ENCODE assay signal across 15 cellular contexts in genomic region chr2:165141601-165142000, GRCh38.
DNase-seq lines count a peak whose midpoint lies in the region; ATAC-seq, FAIRE-seq and TF ChIP-seq lines count a peak whose summit lies in the region.
"Had no signal": no experiment of that assay in that cellular context is flagged by ENCODE, and none has a peak within 500 bp of the region (broad histone marks: within the 10 kb centered on the region; RNA-seq: fewer than 3 reads in every experiment).

No MANE protein-coding gene starts in this region.

- peak; percentile 38 for TF ChIP-seq CTCF in AG04450 (IDR thresholded peaks at IDR 0.05; ENCODE audit: low read depth, low read length)
- no peak; a peak in 2 of 4 replicates for TF ChIP-seq CTCF in GM23338 (conservative IDR thresholded peaks at IDR 0.05; ENCODE audit: low read depth in 2 of 2)
- TF ChIP-seq CTCF in SK-N-SH (IDR thresholded peaks at IDR 0.05), result peak; percentile 53
- TF ChIP-seq CTCF in glutamatergic neuron (IDR thresholded peaks at IDR 0.05; ENCODE audit: partially characterized antibody, unreplicated experiment), result peak; percentile 51
- TF ChIP-seq CTCF in WTC11 (IDR thresholded peaks at IDR 0.05), result no peak

- no peaks in the 10 kb centered on the region for H3K27me3 ChIP-seq in AG04450 (ENCODE audit: control insufficient read depth, insufficient read depth, low read length)
- no peaks in the 10 kb centered on the region for H3K27me3 ChIP-seq in GM23338 (ENCODE audit: insufficient read depth)
- H3K27me3 ChIP-seq in SK-N-SH (ENCODE audit: insufficient read depth), result no peaks in the 10 kb centered on the region
- H3K27me3 ChIP-seq: cardiac muscle cell had no signal

- no peak overlapping the region for H3K4me3 Mint-ChIP-seq in GM23338
- no peak overlapping the region for H3K4me3 Mint-ChIP-seq in glutamatergic neuron (ENCODE audit: unreplicated experiment)
- no peak overlapping the region for H3K4me3 Mint-ChIP-seq in WTC11
- H3K4me3 Mint-ChIP-seq in activated CD8-positive, alpha-beta memory T cell treated with anti-CD3 and anti-CD28 coated beads, Interleukin-2, amount 10 ng/mL, durations not matched to agents 7 days and 5 days, result no peak overlapping the region

- H3K9me3 Mint-ChIP-seq in GM23338 (no peaks in the 10 kb centered on the region), glutamatergic neuron (ENCODE audit: unreplicated experiment) (no peaks in the 10 kb centered on the region), WTC11 (no peaks in the 10 kb centered on the region)
- H3K9me3 Mint-ChIP-seq in activated CD8-positive, alpha-beta memory T cell treated with anti-CD3 and anti-CD28 coated beads, Interleukin-2, amount 10 ng/mL, durations not matched to agents 7 days and 5 days (ENCODE audit: low read depth), result no peaks in the 10 kb centered on the region

- POLR2A ChIA-PET in AG04450 (lab: Yijun Ruan, JAX) (no interaction called here), SK-N-SH (lab: Yijun Ruan, JAX) (no interaction called here), WTC11 (lab: Charles Lee) (no interaction called here)

- peak; percentile 49 for TF ChIP-seq RAD21 in SK-N-SH (IDR thresholded peaks at IDR 0.05; ENCODE audit: low read length)

- H3K36me3 ChIP-seq in GM23338 (ENCODE audit: insufficient read depth), result no peaks in the 10 kb centered on the region
- H3K36me3 ChIP-seq in SK-N-SH (replicated peaks in 1 of 2; ENCODE audit: control insufficient read depth in 1 of 2, insufficient read depth in 2 of 2, low read length in 1 of 2), result no peaks in the 10 kb centered on the region
- H3K36me3 ChIP-seq: cardiac muscle cell, prostate gland had no signal

- H3K4me1 Mint-ChIP-seq in GM23338 (peaks cover 12% of the 10 kb centered on the region), glutamatergic neuron (ENCODE audit: low read depth, unreplicated experiment) (no peaks in the 10 kb centered on the region), WTC11 (peaks cover 9% of the 10 kb centered on the region)
- no peaks in the 10 kb centered on the region for H3K4me1 Mint-ChIP-seq in activated CD8-positive, alpha-beta memory T cell treated with anti-CD3 and anti-CD28 coated beads, Interleukin-2, amount 10 ng/mL, durations not matched to agents 7 days and 5 days

- no peak for FAIRE-seq in HTR-8/SVneo (lab: Jason Lieb, UNC)

- H4K20me1 ChIP-seq in GM23338 (replicated peaks; ENCODE audit: insufficient read depth) (no peaks in the 10 kb centered on the region), SK-N-SH (ENCODE audit: insufficient read depth) (no peaks in the 10 kb centered on the region)

- H2AFZ ChIP-seq in GM23338, result no peak overlapping the region
- H2AFZ ChIP-seq in SK-N-SH (ENCODE audit: low read depth), result 0 out of 2 replicates have a peak overlapping the region, but pooled peaks have one; percentile 13

- no peak overlapping the region for H3K27ac ChIP-seq in AG04450 (ENCODE audit: low read depth, low read length)
- no peak overlapping the region for H3K27ac ChIP-seq in GM23338 (ENCODE audit: low read depth)
- no peak overlapping the region for H3K27ac ChIP-seq in SK-N-SH (ENCODE audit: low read depth in 2 of 2, low read length in 1 of 2)
- H3K27ac ChIP-seq: cardiac muscle cell, KMS-11, prostate gland had no signal

- WGBS in SK-N-SH (ENCODE audit: low lambda C conversion rate), result 68% methylated on average over 1 of the region's 1 CpG

- no peak overlapping the region for H3K9ac ChIP-seq in SK-N-SH
- H3K9ac ChIP-seq: KMS-11 had no signal

- H3K4me2 ChIP-seq in GM23338, result no peak overlapping the region
- no peak overlapping the region for H3K4me2 ChIP-seq in SK-N-SH
- H3K4me2 ChIP-seq: KMS-11 had no signal

- H3K27me3 Mint-ChIP-seq in GM23338 (ENCODE audit: insufficient read depth, low read depth, poor library complexity), result no peaks in the 10 kb centered on the region
- no peaks in the 10 kb centered on the region for H3K27me3 Mint-ChIP-seq in glutamatergic neuron (ENCODE audit: unreplicated experiment)
- H3K27me3 Mint-ChIP-seq in WTC11 (ENCODE audit: low read depth), result no peaks in the 10 kb centered on the region
- no peaks in the 10 kb centered on the region for H3K27me3 Mint-ChIP-seq in activated CD8-positive, alpha-beta memory T cell treated with anti-CD3 and anti-CD28 coated beads, Interleukin-2, amount 10 ng/mL, durations not matched to agents 7 days and 5 days

- no peaks in the 10 kb centered on the region for H3K36me3 Mint-ChIP-seq in GM23338 (ENCODE audit: low read depth)
- no peaks in the 10 kb centered on the region for H3K36me3 Mint-ChIP-seq in glutamatergic neuron (ENCODE audit: unreplicated experiment)
- no peaks in the 10 kb centered on the region for H3K36me3 Mint-ChIP-seq in WTC11
- no peaks in the 10 kb centered on the region for H3K36me3 Mint-ChIP-seq in activated CD8-positive, alpha-beta memory T cell treated with anti-CD3 and anti-CD28 coated beads, Interleukin-2, amount 10 ng/mL, durations not matched to agents 7 days and 5 days

- no peaks in the 10 kb centered on the region for H3F3A ChIP-seq in GM23338 (replicated peaks; ENCODE audit: low read depth)
- peaks cover 4% of the 10 kb centered on the region for H3F3A ChIP-seq in SK-N-SH (replicated peaks; ENCODE audit: insufficient read depth)

- CTCF ChIA-PET in AG04450 (lab: Charles Lee) (interaction anchor here (0.9 to 3.4 kb wide), 9 partner anchors 12 to 128 kb away, joined by 3 to 36 read pairs (median 3); partner anchors contain the start of gene SCN3A), SK-N-SH (lab: Yijun Ruan, JAX) (interaction anchor here (0.7 to 2.7 kb wide), 11 partner anchors 9 to 125 kb away, joined by 3 to 15 read pairs (median 4); partner anchors contain the start of gene SCN3A), WTC11 (lab: Charles Lee) (interaction anchor here (0.6 to 2.2 kb wide), 2 partner anchors 62 to 148 kb away, joined by 3 to 10 read pairs; partner anchors contain the start of gene SCN3A)
- CTCF ChIA-PET in activated CD8-positive, alpha-beta memory T cell treated with anti-CD3 and anti-CD28 coated beads, Interleukin-2, amount 10 ng/mL, durations not matched to agents 7 days and 5 days (lab: Charles Lee), result no interaction called here

- H3K9me3 ChIP-seq in AG04450 (ENCODE audit: control insufficient read depth, insufficient read depth, low read length), result no peaks in the 10 kb centered on the region
- no peaks in the 10 kb centered on the region for H3K9me3 ChIP-seq in SK-N-SH
- H3K9me3 ChIP-seq: prostate gland had no signal

- H3K9me2 ChIP-seq in GM23338 (ENCODE audit: insufficient read depth), result no peaks in the 10 kb centered on the region; the same call in 1 of the 2 replicates
- H3K9me2 ChIP-seq in SK-N-SH, result no peaks in the 10 kb centered on the region; the same call in 1 of the 2 replicates

- ATAC-seq in GM23338 (no peak), WTC11 (no peak)
- no peak for ATAC-seq in activated CD8-positive, alpha-beta memory T cell treated with anti-CD3 and anti-CD28 coated beads, Interleukin-2, amount 10 ng/mL, durations not matched to agents 7 days and 5 days
- ATAC-seq: esophagus mucosa had no signal

- H3K4me3 ChIP-seq in AG04450 (ENCODE audit: low read depth, low read length), result no peak overlapping the region
- H3K4me3 ChIP-seq in GM23338, result no peak overlapping the region
- H3K4me3 ChIP-seq in SK-N-SH (ENCODE audit: low read depth in 2 of 2, low read length in 1 of 2), result no peak overlapping the region
- H3K4me3 ChIP-seq: cardiac muscle cell, prostate gland had no signal

- H3K27ac Mint-ChIP-seq in GM23338 (no peak overlapping the region; the same call in 1 of the 2 replicates), glutamatergic neuron (ENCODE audit: unreplicated experiment) (no peak overlapping the region), WTC11 (no peak overlapping the region)
- H3K27ac Mint-ChIP-seq in activated CD8-positive, alpha-beta memory T cell treated with anti-CD3 and anti-CD28 coated beads, Interleukin-2, amount 10 ng/mL, durations not matched to agents 7 days and 5 days, result no peak overlapping the region

- TF ChIP-seq EP300 in SK-N-SH (IDR thresholded peaks at IDR 0.05; ENCODE audit: borderline replicate concordance in 1 of 2, low read depth in 1 of 2, low read length in 1 of 2), result no peak

- H3K4me1 ChIP-seq in GM23338 (ENCODE audit: insufficient read depth) (peaks cover 4% of the 10 kb centered on the region; the same call in 1 of the 2 replicates), SK-N-SH (ENCODE audit: control insufficient read depth in 1 of 2, insufficient read depth in 2 of 2, low read depth in 1 of 2, low read length in 1 of 2) (no peaks in the 10 kb centered on the region)
- H3K4me1 ChIP-seq: prostate gland had no signal

- DNase-seq in AG04450 (ENCODE audit: low read depth, low spot score) (no peak), GM23338 (ENCODE audit: low spot score) (peak; percentile 11), SK-N-SH (no peak), glutamatergic neuron (no peak), WTC11 (ENCODE audit: low spot score) (no peak), DMS153 (lab: John Stamatoyannopoulos, UW) (no peak), HTR-8/SVneo (ENCODE audit: insufficient read length, low spot score) (no peak)
- DNase-seq in activated CD8-positive, alpha-beta memory T cell treated with anti-CD3 and anti-CD28 coated beads, Interleukin-2, amount 10 ng/mL, durations not matched to agents 7 days and 5 days, result no peak
- DNase-seq: AML-193; midbrain; stimulated activated CD4-positive, alpha-beta T cell treated with anti-CD3 and anti-CD28 coated beads, Interleukin-2, amount 100 ng/mL, for 24 hours had no signal

- H3K79me2 ChIP-seq in GM23338 (replicated peaks; ENCODE audit: insufficient read depth) (no peaks in the 10 kb centered on the region), SK-N-SH (ENCODE audit: insufficient read depth) (no peaks in the 10 kb centered on the region)

TF ChIP-seq in GM23338, 12 proteins besides CTCF, POLR2A, EP300 and RAD21 (continues in another document):
- TF ChIP-seq CREB1 (CRISPR knock-in tag; IDR thresholded peaks at IDR 0.05; ENCODE audit: low read depth), result no peak
- no peak for TF ChIP-seq ZNF114 (CRISPR knock-in tag; IDR thresholded peaks at IDR 0.05)
- TF ChIP-seq NANOG (IDR thresholded peaks at IDR 0.05; ENCODE audit: borderline replicate concordance), result no peak

TF ChIP-seq in WTC11, 78 proteins besides CTCF, POLR2A, EP300 and RAD21 (continues in another document):
- no peak for TF ChIP-seq IRF1 (CRISPR knock-in tag; IDR thresholded peaks at IDR 0.05)

Comparison
In these comparisons a context has a peak if more than half of its experiments do, and no peak if none do; other contexts are left out.
1. CTCF ChIP-seq: peak in AG04450 (single experiment), SK-N-SH (single experiment) and glutamatergic neuron (single experiment); none in GM23338 (0 of 2) and WTC11 (single experiment).